ENCODE assay signal across 19 cellular contexts in the genomic region with DNA sequence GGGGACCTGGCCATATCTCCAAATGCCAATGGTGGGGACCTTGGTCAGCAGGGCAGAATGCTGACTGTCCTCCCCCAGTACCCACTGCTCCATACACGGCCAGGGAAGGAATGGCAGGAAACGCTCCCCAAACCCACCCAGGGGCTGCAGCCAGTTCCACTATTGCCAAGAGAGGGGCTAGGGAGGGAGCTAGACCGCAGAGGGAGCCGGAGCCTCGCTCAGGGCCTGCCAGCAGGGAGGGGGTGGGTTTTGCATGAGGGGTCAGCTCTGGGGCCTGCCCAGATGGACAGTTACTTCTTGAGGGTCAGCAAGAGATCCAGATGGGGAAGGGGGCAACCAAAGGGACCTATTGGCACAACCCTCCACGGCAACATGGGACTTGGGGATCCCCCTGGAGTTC. TPM values are rescaled to one million over a fixed set of nuclear protein-coding genes. Genes with fewer than 3 reads are reported as not detected.
"Had no signal": no experiment of that assay in that cellular context is flagged by ENCODE, and none has a peak within 500 bp of the region (broad histone marks: within the 10 kb centered on the region; RNA-seq: fewer than 3 reads in every experiment).

No MANE protein-coding gene starts in this region.

- ATAC-seq: HepG2 had no signal

- H3K27me3 ChIP-seq: MG63 had no signal

- DNase-seq: IMR-90, Karpas-422, KG1, MG63, NCI-H1092, NCI-H1105 treated with DMSO at 0.1 percent for 48 hours, NCI-H1417 treated with DMSO at 0.1 percent for 48 hours, NCI-H146, NCI-H1694 treated with DMSO at 0.1 percent for 48 hours, NCI-H2029, NCI-H2171 treated with DMSO at 0.1 percent for 48 hours, NCI-H2227 treated with DMSO at 0.1 percent for 48 hours, NCI-H526 treated with DMSO at 0.1 percent for 48 hours, NCI-H748 treated with DMSO at 0.1 percent for 48 hours, Right ventricle myocardium superior, RPMI8226 had no signal

- H3K9me3 ChIP-seq: MG63 had no signal

- H3K36me3 ChIP-seq: MG63 had no signal

- H3K4me3 ChIP-seq: MG63 had no signal

RNA-seq across cellular contexts. Expression of gene FGF8, which starts 12.8 kb away (rescaled TPM):
- total RNA-seq: HepG2, HT1080, IMR-90, Right ventricle myocardium superior, SK-MEL-5 had no signal
- polyA plus RNA-seq: HepG2 had no signal
